Comparison of ENCODE assay signal across 24 cellular contexts in the genomic region with DNA sequence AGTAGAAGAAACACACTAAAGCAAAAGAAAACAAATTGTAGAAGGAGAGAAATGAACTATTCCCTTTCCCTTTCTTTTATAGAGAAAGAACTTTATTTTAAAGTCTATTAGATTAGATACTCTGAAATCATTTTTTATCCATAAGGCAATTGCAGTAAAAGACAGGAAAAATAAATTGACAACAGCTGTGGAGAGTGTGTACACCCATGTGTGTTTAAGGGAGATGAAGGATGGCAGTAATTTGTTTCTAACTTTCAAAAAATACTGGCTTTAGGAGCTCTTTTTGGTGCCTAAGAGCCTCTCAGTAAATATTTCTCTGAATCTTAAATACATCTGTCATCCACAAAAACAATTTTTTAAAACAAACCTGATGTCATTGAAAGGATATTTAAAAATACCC. TPM values are rescaled to one million over a fixed set of nuclear protein-coding genes. Genes with fewer than 3 reads are reported as not detected.
"Had no signal": no experiment of that assay in that cellular context is flagged by ENCODE, and none has a peak within 500 bp of the region (broad histone marks: within the 10 kb centered on the region; RNA-seq: fewer than 3 reads in every experiment).

No MANE protein-coding gene starts in this region.

- H2AFZ ChIP-seq: hepatocyte, neural progenitor cell had no signal

- H3K4me1 ChIP-seq: foreskin keratinocyte, neural progenitor cell, right atrium auricular region, sigmoid colon, tibial artery, upper lobe of left lung, uterus had no signal

- H3K36me3 ChIP-seq: neural progenitor cell, ovary, right atrium auricular region, sigmoid colon, tibial artery, upper lobe of left lung, uterus had no signal

- H3K9me3 ChIP-seq: ovary, right atrium auricular region, sigmoid colon, tibial artery, upper lobe of left lung, uterus had no signal

- H3K4me3 ChIP-seq: dorsolateral prefrontal cortex, hepatocyte, lung, neural progenitor cell, ovary, right atrium auricular region, sigmoid colon, skin epidermis, tibial artery, upper lobe of left lung, uterus had no signal

- H3K79me2 ChIP-seq: hepatocyte had no signal

- H3K9ac ChIP-seq: neural progenitor cell had no signal

- H3K4me2 ChIP-seq: hepatocyte, neural progenitor cell had no signal

- H3K27me3 ChIP-seq: dorsolateral prefrontal cortex, hepatocyte, neural progenitor cell, ovary, right atrium auricular region, sigmoid colon, tibial artery, upper lobe of left lung, uterus had no signal

- ATAC-seq: foreskin keratinocyte, left colon, natural killer cell had no signal

- H3K27ac ChIP-seq: dorsolateral prefrontal cortex, foreskin keratinocyte, hepatocyte, neural progenitor cell, ovary, right atrium auricular region, tibial artery, upper lobe of left lung, uterus had no signal

- DNase-seq: cortex of kidney; dorsolateral prefrontal cortex; effector CD8-positive, alpha-beta T cell; foreskin keratinocyte; head of caudate nucleus; left colon; left ventricle myocardium superior; mesendoderm; natural killer cell; nucleus accumbens; ovary; sigmoid colon; stimulated activated naive CD4-positive, alpha-beta T cell; tibial artery; upper lobe of left lung; uterus had no signal

RNA-seq across cellular contexts. Expression of a gene that starts 18.3 kb away (rescaled TPM):
- total RNA-seq: foreskin keratinocyte, kidney epithelial cell, left colon, left ventricle myocardium superior, lung, natural killer cell, ovary, posterior vena cava, right atrium auricular region, sigmoid colon, temporal lobe, upper lobe of left lung, uterus had no signal
- polyA plus RNA-seq: foreskin keratinocyte, hepatocyte had no signal

RNA-seq across cellular contexts. Expression of a gene that starts 51.7 kb away (rescaled TPM):
- total RNA-seq: kidney epithelial cell had no signal
- polyA plus RNA-seq: hepatocyte had no signal
